In genomic region chr3:47092090-47092489, GRCh38 we compare ENCODE assay signal across 35 cellular contexts.
"Had no signal": no experiment of that assay in that cellular context is flagged by ENCODE, and none has a peak within 500 bp of the region (broad histone marks: within the 10 kb centered on the region; RNA-seq: fewer than 3 reads in every experiment).

No MANE protein-coding gene starts in this region.

- H3K9me3 ChIP-seq: MG63 had no signal

- H3K4me3 ChIP-seq: MG63 had no signal

- H3K27me3 ChIP-seq: MG63 had no signal

- DNase-seq: Karpas-422, Kasumi-1, MG63, MM.1S, MV-4-11, NCI-H1048, NCI-H1092, NCI-H1092 treated with DMSO at 0.1 percent for 48 hours, NCI-H1105, NCI-H1105 treated with DMSO at 0.1 percent for 48 hours, NCI-H1417, NCI-H1417 treated with DMSO at 0.1 percent for 48 hours, NCI-H1436, NCI-H1436 treated with DMSO at 0.1 percent for 48 hours, NCI-H146, NCI-H1694, NCI-H1694 treated with DMSO at 0.1 percent for 48 hours, NCI-H187, NCI-H187 treated with DMSO at 0.1 percent for 48 hours, NCI-H1930, NCI-H2029, NCI-H2029 treated with DMSO at 0.1 percent for 48 hours, NCI-H2081, NCI-H2081 treated with DMSO at 0.1 percent for 48 hours, NCI-H2107, NCI-H2171, NCI-H2171 treated with DMSO at 0.1 percent for 48 hours, NCI-H2227 treated with DMSO at 0.1 percent for 48 hours, NCI-H226, NCI-H345, NCI-H446, NCI-H446 treated with DMSO at 0.1 percent for 48 hours, NCI-H510A, NCI-H510A treated with DMSO at 0.1 percent for 48 hours, NCI-H524 had no signal
